In genomic region chr7:121288894-121289293, GRCh38 we compare ENCODE assay signal across 16 cellular contexts. TPM values are rescaled to one million over a fixed set of nuclear protein-coding genes. Genes with fewer than 3 reads are reported as not detected.
DNase-seq lines count a peak whose midpoint lies in the region; TF ChIP-seq lines count a peak whose summit lies in the region.
"Had no signal": no experiment of that assay in that cellular context is flagged by ENCODE, and none has a peak within 500 bp of the region (broad histone marks: within the 10 kb centered on the region; RNA-seq: fewer than 3 reads in every experiment).

No MANE protein-coding gene starts in this region.

- DNase-seq in A172 (ENCODE audit: low spot score), result peak; percentile 83
- DNase-seq in HCEC 1CT, result peak; percentile 98
- peak; percentile 98 for DNase-seq in amniotic epithelial cell (ENCODE audit: low read depth)
- DNase-seq in fibroblast of villous mesenchyme (ENCODE audit: low read depth), result peak; percentile 87
- no peak for DNase-seq in NCI-H526 (lab: John Stamatoyannopoulos, UW)
- no peak for DNase-seq in germinal center (ENCODE audit: low spot score)
- no peak for DNase-seq in cerebellum (ENCODE audit: low spot score)
- DNase-seq in NCI-H2029 treated with DMSO at 0.1 percent for 48 hours (lab: John Stamatoyannopoulos, UW), result no peak
- DNase-seq: activated CD4-positive, alpha-beta T cell treated with anti-CD3 and anti-CD28 coated beads for 1 hour; activated naive CD4-positive, alpha-beta T cell treated with anti-CD3 and anti-CD28 coated beads, Interleukin-2, amount 50 U/mL, for 16 hours; Caco-2; hippocampal formation; left ventricle myocardium inferior; naive thymus-derived CD4-positive, alpha-beta T cell; NCI-H82 had no signal

- TF ChIP-seq CTCF in fibroblast of villous mesenchyme (IDR thresholded peaks at IDR 0.05; ENCODE audit: insufficient read depth, low read depth, low read length), result no peak

- no peak overlapping the region for H3K4me3 ChIP-seq in fibroblast of villous mesenchyme (ENCODE audit: low read depth, low read length)
- H3K4me3 ChIP-seq: left ventricle myocardium inferior had no signal

RNA-seq across cellular contexts. Expression of gene WNT16, which starts 39.9 kb away (rescaled TPM):
- not detected in 2 replicates for total RNA-seq in A172 (2014; rRNA removed; shearing (Covaris generic))
- under 0.01 and 0.32 TPM in 2 replicates for total RNA-seq in fibroblast of villous mesenchyme
- total RNA-seq in cerebellum, result 6.3 TPM
- total RNA-seq: Caco-2; left ventricle myocardium inferior; naive thymus-derived CD4-positive, alpha-beta T cell; T-helper 2 cell treated with Interferon-gamma antibody and Interleukin-4, amounts not matched to agents 100 ng/mL and 5 ng/mL, for 36 hours had no signal

Comparison
In these comparisons a context has a peak if more than half of its experiments do, and no peak if none do; other contexts are left out.
1. DNase-seq: peak in A172 (single experiment), HCEC 1CT (single experiment), amniotic epithelial cell (single experiment) and fibroblast of villous mesenchyme (single experiment); none in NCI-H526 (0 of 2), germinal center (single experiment), cerebellum (single experiment) and NCI-H2029 treated with DMSO at 0.1 percent for 48 hours (single experiment).